ENCODE assay signal across 21 cellular contexts in genomic region chr6:36277946-36278465, GRCh38. TPM values are rescaled to one million over a fixed set of nuclear protein-coding genes. Genes with fewer than 3 reads are reported as not detected.
"Had no signal": no experiment of that assay in that cellular context is flagged by ENCODE, and none has a peak within 500 bp of the region (broad histone marks: within the 10 kb centered on the region; RNA-seq: fewer than 3 reads in every experiment).

No MANE protein-coding gene starts in this region.

- H3K27ac ChIP-seq: esophagus squamous epithelium, lower lobe of right lung, prostate gland, right atrium auricular region, spleen, stomach, tibial artery had no signal

- DNase-seq: cortex of kidney; effector memory CD8-positive, alpha-beta T cell; esophagus squamous epithelium; left ventricle myocardium superior; lower lobe of right lung; naive thymus-derived CD8-positive, alpha-beta T cell; nephron progenitor cell; nucleus accumbens; spleen; stimulated activated CD4-positive, alpha-beta T cell treated with anti-CD3 and anti-CD28 coated beads, Interleukin-4, amount 100 ng/mL, for 1 hour; stimulated activated CD8-positive, alpha-beta memory T cell treated with anti-CD3 and anti-CD28 coated beads, Interleukin-4, amount 100 ng/mL, for 48 hours; stimulated activated naive CD4-positive, alpha-beta T cell treated with Interleukin-2 at 50 U/mL for 16 hours; stomach; tibial artery had no signal

- H3K4me3 ChIP-seq: esophagus squamous epithelium, lower lobe of right lung, prostate gland, right atrium auricular region, spleen, stomach, tibial artery had no signal

- H3K36me3 ChIP-seq: esophagus squamous epithelium, lower lobe of right lung, prostate gland, right atrium auricular region, spleen, stomach, tibial artery had no signal

- FAIRE-seq: endometrium, frontal cortex, keratinocyte had no signal

- H3K9me3 ChIP-seq: esophagus squamous epithelium, lower lobe of right lung, prostate gland, spleen, stomach, tibial artery had no signal

- H3K4me1 ChIP-seq: esophagus squamous epithelium, lower lobe of right lung, prostate gland, right atrium auricular region, stomach, tibial artery had no signal

- H3K27me3 ChIP-seq: right atrium auricular region had no signal

- ATAC-seq: effector memory CD8-positive, alpha-beta T cell; left ventricle myocardium superior; lower lobe of right lung; naive thymus-derived CD8-positive, alpha-beta T cell; sciatic nerve had no signal

RNA-seq across cellular contexts. Expression of gene PNPLA1, which starts 8.1 kb away (rescaled TPM):
- polyA plus RNA-seq: naive thymus-derived CD8-positive, alpha-beta T cell had no signal

RNA-seq across cellular contexts. Expression of gene BNIP5, which starts 58.7 kb away (rescaled TPM):
- polyA plus RNA-seq: keratinocyte; naive thymus-derived CD8-positive, alpha-beta T cell; urinary bladder had no signal
